Comparison of ENCODE assay signal across 22 cellular contexts in the genomic region with DNA sequence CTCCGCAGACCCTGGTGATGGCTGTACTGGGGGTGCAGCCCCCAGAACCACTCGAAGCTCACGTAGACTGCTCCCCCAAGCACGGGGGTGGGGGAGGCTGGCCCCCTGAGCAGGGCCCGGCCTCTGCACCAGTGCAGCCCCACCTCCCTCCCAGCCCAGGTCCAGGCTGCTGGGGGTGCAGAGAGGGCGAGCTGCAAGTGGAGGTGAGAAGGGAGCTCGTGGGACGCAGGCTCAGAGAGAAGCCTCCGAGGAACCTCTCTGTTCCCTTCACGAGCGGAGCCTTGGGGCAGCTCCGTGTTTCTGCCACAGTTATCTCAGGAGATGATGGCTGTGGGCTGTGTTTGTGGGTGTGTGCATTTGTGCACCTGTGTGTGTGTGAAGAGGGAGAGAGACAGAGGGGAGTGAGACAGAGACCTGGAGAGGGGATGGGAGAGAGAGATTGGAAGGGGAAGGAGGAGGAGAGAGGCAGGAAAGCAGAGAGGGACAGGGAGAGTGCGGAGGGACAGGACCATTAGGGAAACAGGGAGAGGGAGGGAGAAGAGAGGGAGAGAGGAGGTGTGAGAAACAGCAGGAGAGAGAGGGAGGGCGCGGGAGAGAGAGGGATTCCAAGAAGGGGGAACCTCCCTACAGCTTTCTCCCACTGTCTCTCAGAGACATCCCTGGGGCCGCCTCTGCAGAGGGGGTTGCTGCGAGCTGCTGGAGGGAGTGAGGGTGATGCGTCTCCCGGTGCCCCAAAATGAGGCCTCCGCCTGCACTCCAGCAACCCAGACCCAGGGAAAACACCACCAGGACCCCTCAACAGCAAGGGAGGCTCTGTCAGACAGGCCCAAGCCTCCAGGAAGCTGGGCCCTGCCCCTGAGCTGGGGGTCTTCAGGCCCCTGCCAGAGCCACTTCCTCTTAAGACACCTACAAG.
"Had no signal": no experiment of that assay in that cellular context is flagged by ENCODE, and none has a peak within 500 bp of the region (broad histone marks: within the 10 kb centered on the region; RNA-seq: fewer than 3 reads in every experiment).

No MANE protein-coding gene starts in this region.

- H3K36me3 ChIP-seq: heart right ventricle, neutrophil, right lobe of liver, upper lobe of left lung had no signal

- H3K4me3 Mint-ChIP-seq: activated naive CD4-positive, alpha-beta T cell treated with anti-CD3 and anti-CD28 coated beads, Interleukin-2, amount 10 ng/mL, durations not matched to agents 7 days and 5 days; activated T-cell treated with anti-CD3 and anti-CD28 coated beads, Interleukin-2, amount 50 U/mL, for 24 hours; dendritic cell treated with granulocyte-macrophage colony-stimulating factor and Interleukin-4, amounts not matched to agents 40 ng/mL and 50 ng/mL, for 4 days; mesothelial cell of epicardium; naive thymus-derived CD8-positive, alpha-beta T cell; stimulated activated naive B cell treated with anti-CD40 and anti-IgM and Interleukin-4, amounts not matched to agents 10 μg/mL and 1 μg/mL and 100 μg/mL, for 72 hours; T-helper 1 cell treated with Interleukin-12 subunit alpha and Interleukin-12 subunit beta and Interleukin-4 antibody, amounts not matched to agents 30 μg/mL and 1 μg/mL, for 36 hours; WTC11 had no signal

- H3K4me1 ChIP-seq: heart right ventricle, parathyroid adenoma, right lobe of liver, upper lobe of left lung had no signal

- H3K4me1 Mint-ChIP-seq: activated naive CD4-positive, alpha-beta T cell treated with anti-CD3 and anti-CD28 coated beads, Interleukin-2, amount 10 ng/mL, durations not matched to agents 7 days and 5 days had no signal

- H3K9ac ChIP-seq: parathyroid adenoma had no signal

- H3K27ac ChIP-seq: heart right ventricle, neutrophil, parathyroid adenoma, right lobe of liver, upper lobe of left lung had no signal

- ATAC-seq: left lobe of liver; naive thymus-derived CD8-positive, alpha-beta T cell; right lobe of liver; stimulated activated naive B cell treated with anti-CD40 and anti-IgM and Interleukin-4, amounts not matched to agents 10 μg/mL and 1 μg/mL and 100 μg/mL, for 72 hours; WTC11 had no signal

- H3K9me3 Mint-ChIP-seq: activated T-cell treated with anti-CD3 and anti-CD28 coated beads, Interleukin-2, amount 50 U/mL, for 24 hours; activated T-helper 2 cell treated with anti-CD3 and anti-CD28 coated beads, Interferon-gamma antibody, Interleukin-2, Interleukin-4, amounts not matched to agents 10 μg/mL and 5 μg/mL and 100 μg/mL, durations not matched to agents 14 hours and 24 hours and 36 hours; dendritic cell treated with granulocyte-macrophage colony-stimulating factor and Interleukin-4, amounts not matched to agents 40 ng/mL and 50 ng/mL, for 4 days; mesothelial cell of epicardium; naive thymus-derived CD8-positive, alpha-beta T cell; stimulated activated naive B cell treated with anti-CD40 and anti-IgM and Interleukin-4, amounts not matched to agents 10 μg/mL and 1 μg/mL and 100 μg/mL, for 72 hours; T-helper 1 cell treated with Interleukin-12 subunit alpha and Interleukin-12 subunit beta and Interleukin-4 antibody, amounts not matched to agents 30 μg/mL and 1 μg/mL, for 36 hours; WTC11 had no signal

- H3K27me3 ChIP-seq: right lobe of liver, upper lobe of left lung had no signal

- DNase-seq: activated naive CD4-positive, alpha-beta T cell treated with anti-CD3 and anti-CD28 coated beads, Interleukin-2, amount 10 ng/mL, durations not matched to agents 7 days and 5 days; activated T-cell treated with anti-CD3 and anti-CD28 coated beads, Interleukin-2, amount 50 U/mL, for 24 hours; amygdala; effector CD4-positive, alpha-beta T cell; heart right ventricle; small intestine; stimulated activated CD4-positive, alpha-beta T cell treated with anti-CD3 and anti-CD28 coated beads, Interleukin-15, amount 100 ng/mL, for 24 hours; stimulated activated naive B cell treated with anti-CD40 and anti-IgM and Interleukin-4, amounts not matched to agents 10 μg/mL and 1 μg/mL and 100 μg/mL, for 72 hours; T1000; upper lobe of left lung had no signal

- H3K4me3 ChIP-seq: heart right ventricle, right lobe of liver, upper lobe of left lung had no signal

- FAIRE-seq: endometrium, keratinocyte, small intestine had no signal

- H3K27ac Mint-ChIP-seq: activated naive CD4-positive, alpha-beta T cell treated with anti-CD3 and anti-CD28 coated beads, Interleukin-2, amount 10 ng/mL, durations not matched to agents 7 days and 5 days; activated T-cell treated with anti-CD3 and anti-CD28 coated beads, Interleukin-2, amount 50 U/mL, for 24 hours; activated T-helper 2 cell treated with anti-CD3 and anti-CD28 coated beads, Interferon-gamma antibody, Interleukin-2, Interleukin-4, amounts not matched to agents 10 μg/mL and 5 μg/mL and 100 μg/mL, durations not matched to agents 14 hours and 24 hours and 36 hours; dendritic cell treated with granulocyte-macrophage colony-stimulating factor and Interleukin-4, amounts not matched to agents 40 ng/mL and 50 ng/mL, for 4 days; mesothelial cell of epicardium; naive thymus-derived CD8-positive, alpha-beta T cell; stimulated activated naive B cell treated with anti-CD40 and anti-IgM and Interleukin-4, amounts not matched to agents 10 μg/mL and 1 μg/mL and 100 μg/mL, for 72 hours; T-helper 1 cell treated with Interleukin-12 subunit alpha and Interleukin-12 subunit beta and Interleukin-4 antibody, amounts not matched to agents 30 μg/mL and 1 μg/mL, for 36 hours; WTC11 had no signal

- H3K9me3 ChIP-seq: heart right ventricle, neutrophil, right lobe of liver, upper lobe of left lung had no signal
